Comparison of ENCODE assay signal across 21 cellular contexts in genomic region chr21:35663856-35664606, GRCh38.
A peak's percentile ranks its signal among the peaks of the same experiment; 100 is the strongest.
DNase-seq lines count a peak whose midpoint lies in the region; ATAC-seq and TF ChIP-seq lines count a peak whose summit lies in the region.
"Had no signal": no experiment of that assay in that cellular context is flagged by ENCODE, and none has a peak within 500 bp of the region (broad histone marks: within the 10 kb centered on the region; RNA-seq: fewer than 3 reads in every experiment).

No MANE protein-coding gene starts in this region.

- peaks cover 22 to 57% of the 10 kb centered on the region in 2 donors for H3K27me3 Mint-ChIP-seq in natural killer cell treated with Interleukin-12 subunit alpha and Interleukin-12 subunit beta and Interleukin-15 and Interleukin-18, amount 100 ng/mL, for 72 hours
- peaks cover 31 to 52% of the 10 kb centered on the region in 2 donors for H3K27me3 Mint-ChIP-seq in natural killer cell (ENCODE audit: low read depth in 2 of 2)

- TF ChIP-seq EP300 in ovary (IDR thresholded peaks at IDR 0.05) (no peak), stomach (IDR thresholded peaks at IDR 0.05) (no peak)

- DNase-seq in DMS53 (lab: John Stamatoyannopoulos, UW) (peak; percentile 3), DMS53 treated with DMSO at 0.1 percent for 48 hours (lab: John Stamatoyannopoulos, UW; ENCODE audit: unreplicated experiment) (no peak), natural killer cell (no peak), myocyte (ENCODE audit: low read depth) (peak; percentile 15), ovary (no peak), stomach (no peak)
- no peak for DNase-seq in natural killer cell treated with Interleukin-12 subunit alpha and Interleukin-12 subunit beta and Interleukin-15 and Interleukin-18, amount 100 ng/mL, for 72 hours (ENCODE audit: low spot score)
- DNase-seq: AML-193, GF-D8, H9, Kasumi-1, MG63, NCI-H1048, NCI-H1436 treated with DMSO at 0.1 percent for 48 hours, NCI-H2029 treated with DMSO at 0.1 percent for 48 hours, NCI-H345, NCI-H748 treated with DMSO at 0.1 percent for 48 hours had no signal

- no peaks in the 10 kb centered on the region for H3K36me3 Mint-ChIP-seq in natural killer cell treated with Interleukin-12 subunit alpha and Interleukin-12 subunit beta and Interleukin-15 and Interleukin-18, amount 100 ng/mL, for 72 hours
- no peaks in the 10 kb centered on the region for H3K36me3 Mint-ChIP-seq in natural killer cell

- H3K4me3 Mint-ChIP-seq in natural killer cell treated with Interleukin-12 subunit alpha and Interleukin-12 subunit beta and Interleukin-15 and Interleukin-18, amount 100 ng/mL, for 72 hours, result no peak overlapping the region
- no peak overlapping the region for H3K4me3 Mint-ChIP-seq in natural killer cell
- H3K4me3 Mint-ChIP-seq: H9 had no signal

- TF ChIP-seq CTCF in natural killer cell (IDR thresholded peaks at IDR 0.05) (no peak), ovary (IDR thresholded peaks at IDR 0.05) (no peak), stomach (IDR thresholded peaks at IDR 0.05) (no peak)

- H3K4me3 ChIP-seq in ovary (no peak overlapping the region), stomach (no peak overlapping the region)
- H3K4me3 ChIP-seq: MG63 had no signal

- H3K4me1 ChIP-seq in ovary (ENCODE audit: insufficient read depth), result no peaks in the 10 kb centered on the region
- no peaks in the 10 kb centered on the region for H3K4me1 ChIP-seq in stomach

- intact Hi-C loops in natural killer cell (cut with micrococcal nuclease), result no loop called here
- intact Hi-C loops in ovary (cut with DNase I), result no loop called here
- intact Hi-C loops in stomach (cut with DNase I; ENCODE audit: low total_unique reads), result no loop called here

- H3K27me3 ChIP-seq in ovary, result no peaks in the 10 kb centered on the region
- no peaks in the 10 kb centered on the region for H3K27me3 ChIP-seq in stomach
- H3K27me3 ChIP-seq: MG63 had no signal

- no peak overlapping the region for H3K27ac Mint-ChIP-seq in natural killer cell treated with Interleukin-12 subunit alpha and Interleukin-12 subunit beta and Interleukin-15 and Interleukin-18, amount 100 ng/mL, for 72 hours
- H3K27ac Mint-ChIP-seq in natural killer cell, result no peak overlapping the region
- H3K27ac Mint-ChIP-seq: H9 had no signal

- H3K36me3 ChIP-seq in ovary (no peaks in the 10 kb centered on the region), stomach (no peaks in the 10 kb centered on the region)
- H3K36me3 ChIP-seq: MG63 had no signal

- H3K27ac ChIP-seq in ovary (no peak overlapping the region), stomach (no peak overlapping the region)
- H3K27ac ChIP-seq: 22Rv1, C4-2B had no signal

- TF ChIP-seq POLR2A in ovary (IDR thresholded peaks at IDR 0.05) (no peak), stomach (IDR thresholded peaks at IDR 0.05) (no peak)

- no peaks in the 10 kb centered on the region for H3K4me1 Mint-ChIP-seq in natural killer cell treated with Interleukin-12 subunit alpha and Interleukin-12 subunit beta and Interleukin-15 and Interleukin-18, amount 100 ng/mL, for 72 hours (ENCODE audit: low read depth in 2 of 2)
- H3K4me1 Mint-ChIP-seq in natural killer cell, result no peaks in the 10 kb centered on the region
- H3K4me1 Mint-ChIP-seq: H9 had no signal

- ATAC-seq in natural killer cell treated with Interleukin-12 subunit alpha and Interleukin-12 subunit beta and Interleukin-15 and Interleukin-18, amount 100 ng/mL, for 72 hours, result peak; percentile 6 to 30
- no peak for ATAC-seq in natural killer cell
- ATAC-seq in GM21737 (IDR thresholded peaks at IDR 0.05; ENCODE audit: unreplicated experiment), result no peak
- ATAC-seq: Panc1 had no signal

- 70 to 77% (median 76%) methylated on average over 4 of the region's 4 CpGs for WGBS in ovary, 3 donors
- 80 to 85% (median 82%) methylated on average over 4 of the region's 4 CpGs for WGBS in stomach, 5 donors

- no peaks in the 10 kb centered on the region for H3K9me3 Mint-ChIP-seq in natural killer cell treated with Interleukin-12 subunit alpha and Interleukin-12 subunit beta and Interleukin-15 and Interleukin-18, amount 100 ng/mL, for 72 hours
- no peaks in the 10 kb centered on the region for H3K9me3 Mint-ChIP-seq in natural killer cell
- H3K9me3 Mint-ChIP-seq: H9 had no signal

- H3K9me3 ChIP-seq in ovary (no peaks in the 10 kb centered on the region), stomach (no peaks in the 10 kb centered on the region)
- H3K9me3 ChIP-seq: MG63 had no signal

Comparison
In these comparisons a context has a peak if more than half of its experiments do, and no peak if none do; other contexts are left out.
1. DNase-seq: peak in DMS53 (single experiment) and myocyte (single experiment); none in DMS53 treated with DMSO at 0.1 percent for 48 hours (single experiment), natural killer cell treated with Interleukin-12 subunit alpha and Interleukin-12 subunit beta and Interleukin-15 and Interleukin-18, amount 100 ng/mL, for 72 hours (single experiment), natural killer cell (single experiment), ovary (0 of 5) and stomach (single experiment).
2. ATAC-seq: peak in natural killer cell treated with Interleukin-12 subunit alpha and Interleukin-12 subunit beta and Interleukin-15 and Interleukin-18, amount 100 ng/mL, for 72 hours (2 of 2); none in natural killer cell (0 of 3) and GM21737 (single experiment).